ENCODE assay signal across 19 cellular contexts in genomic region chr14:56918849-56919574, GRCh38.
"Had no signal": no experiment of that assay in that cellular context is flagged by ENCODE, and none has a peak within 500 bp of the region (broad histone marks: within the 10 kb centered on the region; RNA-seq: fewer than 3 reads in every experiment).

No MANE protein-coding gene starts in this region.

- H3K4me3 ChIP-seq: esophagus muscularis mucosa, gastroesophageal sphincter, heart right ventricle, lung, upper lobe of right lung had no signal

- H3K36me3 ChIP-seq: esophagus muscularis mucosa, gastroesophageal sphincter, heart right ventricle, upper lobe of right lung had no signal

- H3K4me1 ChIP-seq: esophagus muscularis mucosa, gastroesophageal sphincter, heart right ventricle, parathyroid adenoma, upper lobe of right lung had no signal

- H3K9me3 Mint-ChIP-seq: dendritic cell treated with granulocyte-macrophage colony-stimulating factor and Interleukin-4, amounts not matched to agents 40 ng/mL and 50 ng/mL, for 4 days; nephron had no signal

- ATAC-seq: gastroesophageal sphincter, heart right ventricle, left lobe of liver, upper lobe of right lung had no signal

- H3K27ac Mint-ChIP-seq: activated naive CD8-positive, alpha-beta T cell; dendritic cell treated with granulocyte-macrophage colony-stimulating factor and Interleukin-4, amounts not matched to agents 40 ng/mL and 50 ng/mL, for 4 days; mesothelial cell of epicardium; nephron had no signal

- H3K9ac ChIP-seq: parathyroid adenoma had no signal

- H3K27me3 ChIP-seq: esophagus muscularis mucosa, gastroesophageal sphincter, upper lobe of right lung had no signal

- H3K4me1 Mint-ChIP-seq: mesothelial cell of epicardium, nephron had no signal

- H3K36me3 Mint-ChIP-seq: activated naive CD8-positive, alpha-beta T cell; mesothelial cell of epicardium had no signal

- H3K27me3 Mint-ChIP-seq: dendritic cell treated with granulocyte-macrophage colony-stimulating factor and Interleukin-4, amounts not matched to agents 40 ng/mL and 50 ng/mL, for 4 days had no signal

- DNase-seq: activated CD4-positive, alpha-beta T cell treated with anti-CD3 and anti-CD28 coated beads for 1 hour; effector CD8-positive, alpha-beta T cell; heart right ventricle; kidney; stimulated activated CD4-positive, alpha-beta T cell treated with anti-CD3 and anti-CD28 coated beads, Interleukin-1b, Interleukin-23, amount 100 ng/mL, for 48 hours; stimulated activated CD8-positive, alpha-beta memory T cell treated with anti-CD3 and anti-CD28 coated beads, Interleukin-4, amount 100 ng/mL, for 48 hours; stimulated activated naive CD4-positive, alpha-beta T cell; T-helper 2 cell; upper lobe of right lung had no signal

- H3K27ac ChIP-seq: esophagus muscularis mucosa, gastroesophageal sphincter, heart right ventricle, parathyroid adenoma, upper lobe of right lung, VCaP had no signal

- H3K4me3 Mint-ChIP-seq: activated naive CD8-positive, alpha-beta T cell; dendritic cell treated with granulocyte-macrophage colony-stimulating factor and Interleukin-4, amounts not matched to agents 40 ng/mL and 50 ng/mL, for 4 days; mesothelial cell of epicardium; nephron had no signal
